In genomic region chr2:196234672-196235071, GRCh38 we compare ENCODE assay signal across 8 cellular contexts.
A peak's percentile ranks its signal among the peaks of the same experiment; 100 is the strongest.
DNase-seq lines count a peak whose midpoint lies in the region; ATAC-seq lines count a peak whose summit lies in the region.

No MANE protein-coding gene starts in this region.

- ATAC-seq in HG02642 (IDR thresholded peaks at IDR 0.05; ENCODE audit: poor library complexity, unreplicated experiment) (peak; percentile 50), Right ventricle myocardium superior (ENCODE audit: poor library complexity) (no peak), left colon (no peak)

- intact Hi-C loops in Right ventricle myocardium superior (cut with DNase I) = no loop called here
- intact Hi-C loops in left colon (cut with DNase I, micrococcal nuclease) = no loop called here

- peak; percentile 5 to 17 for DNase-seq in AML-193 (lab: John Stamatoyannopoulos, UW)
- peak; percentile 45 for DNase-seq in T-helper 22 cell (ENCODE audit: low read depth)
- peak; percentile 16 for DNase-seq in central memory CD4-positive, alpha-beta T cell
- peak; percentile 36 to 68 for DNase-seq in stimulated activated CD4-positive, alpha-beta T cell treated with anti-CD3 and anti-CD28 coated beads, Interleukin-4, amount 100 ng/mL, for 4 hours
- DNase-seq in Right ventricle myocardium superior = no peak
- DNase-seq in cerebellar cortex (ENCODE audit: low spot score) = no peak
- DNase-seq in left colon = no peak

Comparison
In these comparisons a context has a peak if more than half of its experiments do, and no peak if none do; other contexts are left out.
1. DNase-seq: peak in AML-193 (2 of 2), T-helper 22 cell (single experiment), central memory CD4-positive, alpha-beta T cell (single experiment) and stimulated activated CD4-positive, alpha-beta T cell treated with anti-CD3 and anti-CD28 coated beads, Interleukin-4, amount 100 ng/mL, for 4 hours (2 of 2); none in Right ventricle myocardium superior (single experiment), cerebellar cortex (single experiment) and left colon (0 of 2).